ENCODE assay signal across 16 cellular contexts in genomic region chr13:20428666-20429644, GRCh38.
DNase-seq lines count a peak whose midpoint lies in the region; ATAC-seq and TF ChIP-seq lines count a peak whose summit lies in the region.
"Had no signal": no experiment of that assay in that cellular context is flagged by ENCODE, and none has a peak within 500 bp of the region (broad histone marks: within the 10 kb centered on the region; RNA-seq: fewer than 3 reads in every experiment).

No MANE protein-coding gene starts in this region.

- H3K9ac ChIP-seq in IMR-90 (ENCODE audit: low read depth, low read length) (no peak overlapping the region), mammary epithelial cell (ENCODE audit: insufficient read depth, low read length) (no peak overlapping the region)

- no peak overlapping the region for H3K4me2 ChIP-seq in IMR-90 (ENCODE audit: low read depth, low read length)
- H3K4me2 ChIP-seq in mammary epithelial cell (ENCODE audit: insufficient read depth, low read depth, low read length) = peak overlapping the region; percentile 9

- H2BK120ac ChIP-seq in IMR-90 (ENCODE audit: low read depth, low read length) = no peak overlapping the region

- no peak overlapping the region for H3K23ac ChIP-seq in IMR-90 (ENCODE audit: low read depth, low read length)

- no peak overlapping the region for H3K4ac ChIP-seq in IMR-90 (ENCODE audit: low read depth, low read length)

- peak; percentile 15 for DNase-seq in activated CD8-positive, alpha-beta T cell treated with anti-CD3 and anti-CD28 coated beads for 36 hours
- DNase-seq in activated CD8-positive, alpha-beta T cell treated with anti-CD3 and anti-CD28 coated beads, Interleukin-2, amount 10 ng/mL, durations not matched to agents 7 days and 5 days = no peak
- peak; percentile 61 for DNase-seq in IMR-90
- peak; percentile 84 for DNase-seq in mammary epithelial cell
- peak in 1 of 3 donors; percentile 67 for DNase-seq in right lobe of liver
- no peak for DNase-seq in SIG-M5 treated with dmso at 0.1 percent for 504 hours (lab: John Stamatoyannopoulos, UW; ENCODE audit: unreplicated experiment)
- DNase-seq: endodermal cell, KBM-7, lower lobe of right lung, NCI-H1092 treated with DMSO at 0.1 percent for 48 hours, NCI-H2171, T-helper 1 cell had no signal

- dilution Hi-C loops in IMR-90 (cut with HindIII; ENCODE audit: low sequenced_read_pairs, unreplicated experiment) (no loop called here), mammary epithelial cell (cut with HindIII; ENCODE audit: low sequenced_read_pairs) (no loop called here)

- ATAC-seq in activated CD8-positive, alpha-beta T cell treated with anti-CD3 and anti-CD28 coated beads for 36 hours = peak; percentile 38
- ATAC-seq in activated CD8-positive, alpha-beta T cell treated with anti-CD3 and anti-CD28 coated beads, Interleukin-2, amount 10 ng/mL, durations not matched to agents 7 days and 5 days = no peak
- ATAC-seq in IMR-90 (ENCODE audit: low read depth) = no peak
- ATAC-seq in right lobe of liver = peak; percentile 13 to 66 (median 20)
- ATAC-seq in activated CD4-positive, CD25-positive, alpha-beta regulatory T cell treated with anti-CD3 and anti-CD28 coated beads, Interleukin-2, amount 50 U/mL, for 24 hours = no peak
- no peak for ATAC-seq in GM18861 (IDR thresholded peaks at IDR 0.05; ENCODE audit: unreplicated experiment)
- ATAC-seq: lower lobe of right lung; stimulated activated effector memory CD8-positive, alpha-beta T cell treated with anti-CD3 and anti-CD28 coated beads, Interleukin-12 subunit alpha, Interleukin-12 subunit beta, amount 100 ng/mL, for 72 hours had no signal

- in situ Hi-C loops in IMR-90 (cut with MboI; ENCODE audit: low sequenced_read_pairs) (no loop called here), mammary epithelial cell (cut with MboI; ENCODE audit: low sequenced_read_pairs in 2 of 2) (no loop called here)

- H3K27me3 ChIP-seq in IMR-90 (ENCODE audit: control insufficient read depth, insufficient read depth, low read length) (peaks cover 9% of the 10 kb centered on the region), mammary epithelial cell (ENCODE audit: insufficient read depth, low read length) (no peaks in the 10 kb centered on the region), right lobe of liver (no peaks in the 10 kb centered on the region)

- H3K9me3 ChIP-seq in IMR-90 (ENCODE audit: control insufficient read depth, insufficient read depth, low read length) (no peaks in the 10 kb centered on the region), mammary epithelial cell (replicated peaks; ENCODE audit: insufficient read depth, low read length) (no peaks in the 10 kb centered on the region), right lobe of liver (no peaks in the 10 kb centered on the region)
- H3K9me3 ChIP-seq: lower lobe of right lung had no signal

- 86% methylated on average over 7 of the region's 11 CpGs; no CpG with 5 or more reads in 1 of the 2 experiments for WGBS in IMR-90 (ENCODE audit: extremely low coverage in 2 of 2, insufficient read length in 1 of 2), 2 experiments
- WGBS in mammary epithelial cell (ENCODE audit: low coverage, missing lambda C conversion rate) = 82% methylated on average over 7 of the region's 11 CpGs
- WGBS in right lobe of liver (ENCODE audit: insufficient coverage, low coverage, low lambda C conversion rate, missing lambda C conversion rate) = 61% methylated on average over 3 of the region's 11 CpGs

- H3K4me3 ChIP-seq in IMR-90 (ENCODE audit: insufficient read depth, low read depth, low read length) (no peak overlapping the region), mammary epithelial cell (replicated peaks in 1 of 3; ENCODE audit: insufficient read depth in 1 of 3, low read depth in 2 of 3, low read length in 3 of 3) (no peak overlapping the region), right lobe of liver (no peak overlapping the region)
- H3K4me3 ChIP-seq: lower lobe of right lung had no signal

- POLR2A ChIA-PET in activated CD8-positive, alpha-beta T cell treated with anti-CD3 and anti-CD28 coated beads for 36 hours (lab: Charles Lee) = no interaction called here
- POLR2A ChIA-PET in activated CD8-positive, alpha-beta T cell treated with anti-CD3 and anti-CD28 coated beads, Interleukin-2, amount 10 ng/mL, durations not matched to agents 7 days and 5 days (lab: Charles Lee) = no interaction called here
- POLR2A ChIA-PET in IMR-90 (lab: Charles Lee; ENCODE audit: unreplicated experiment) = no interaction called here

- intact Hi-C loops in activated CD8-positive, alpha-beta T cell treated with anti-CD3 and anti-CD28 coated beads for 36 hours (cut with micrococcal nuclease) = no loop called here
- intact Hi-C loops in IMR-90 (cut with micrococcal nuclease) (no loop called here), mammary epithelial cell (cut with micrococcal nuclease) (no loop called here), right lobe of liver (cut with DNase I) (no loop called here)

- H2AFZ ChIP-seq in IMR-90 (replicated peaks; ENCODE audit: low read length, poor library complexity) (no peak overlapping the region), mammary epithelial cell (ENCODE audit: low read depth, low read length) (no peak overlapping the region)

- H2BK20ac ChIP-seq in IMR-90 (ENCODE audit: low read depth, low read length) = no peak overlapping the region

- TF ChIP-seq RAD21 in IMR-90 (IDR thresholded peaks at IDR 0.05; ENCODE audit: low read length) = no peak

- H2AK9ac ChIP-seq in IMR-90 (replicated peaks; ENCODE audit: low read depth, low read length, poor library complexity) = no peak overlapping the region

- H2BK15ac ChIP-seq in IMR-90 (ENCODE audit: low read depth, low read length) = no peak overlapping the region

- H4K91ac ChIP-seq in IMR-90 (ENCODE audit: insufficient read depth, low read depth, low read length) = no peak overlapping the region

- BruUV-seq in IMR-90 (replicated peaks; lab: Mats Ljungman, UMichigan) (no TSS peak), mammary epithelial cell (replicated peaks; lab: Mats Ljungman, UMichigan) (no TSS peak)

- no peak overlapping the region for H3K4me3 Mint-ChIP-seq in activated CD8-positive, alpha-beta T cell treated with anti-CD3 and anti-CD28 coated beads for 36 hours
- H3K4me3 Mint-ChIP-seq in activated CD8-positive, alpha-beta T cell treated with anti-CD3 and anti-CD28 coated beads, Interleukin-2, amount 10 ng/mL, durations not matched to agents 7 days and 5 days = no peak overlapping the region
- H3K4me3 Mint-ChIP-seq: endodermal cell; stimulated activated effector memory CD8-positive, alpha-beta T cell treated with anti-CD3 and anti-CD28 coated beads, Interleukin-12 subunit alpha, Interleukin-12 subunit beta, amount 100 ng/mL, for 72 hours had no signal

- no peak overlapping the region for H2AK5ac ChIP-seq in IMR-90 (ENCODE audit: low read depth, low read length)

- no peaks in the 10 kb centered on the region for H3K79me1 ChIP-seq in IMR-90 (ENCODE audit: low read depth in 1 of 2, low read length in 2 of 2)

- no peak overlapping the region for H4K8ac ChIP-seq in IMR-90 (ENCODE audit: low read depth in 2 of 2, low read length in 2 of 2)

- peaks cover 7% of the 10 kb centered on the region for H3K36me3 Mint-ChIP-seq in activated CD8-positive, alpha-beta T cell treated with anti-CD3 and anti-CD28 coated beads for 36 hours (ENCODE audit: low read depth)
- H3K36me3 Mint-ChIP-seq in activated CD8-positive, alpha-beta T cell treated with anti-CD3 and anti-CD28 coated beads, Interleukin-2, amount 10 ng/mL, durations not matched to agents 7 days and 5 days (ENCODE audit: low read depth) = peaks cover 11% of the 10 kb centered on the region
- H3K36me3 Mint-ChIP-seq: stimulated activated effector memory CD8-positive, alpha-beta T cell treated with anti-CD3 and anti-CD28 coated beads, Interleukin-12 subunit alpha, Interleukin-12 subunit beta, amount 100 ng/mL, for 72 hours had no signal

- H3K4me1 ChIP-seq in IMR-90 (ENCODE audit: control insufficient read depth, insufficient read depth, low read length) (no peaks in the 10 kb centered on the region), mammary epithelial cell (ENCODE audit: insufficient read depth, low read length) (peaks cover 59% of the 10 kb centered on the region), right lobe of liver (peaks cover 0 to 18% (median 0%) of the 10 kb centered on the region in 4 donors)
- H3K4me1 ChIP-seq: lower lobe of right lung had no signal

- H3K36me3 ChIP-seq in IMR-90 (ENCODE audit: control insufficient read depth, insufficient read depth, low read length) (no peaks in the 10 kb centered on the region), mammary epithelial cell (ENCODE audit: insufficient read depth, low read length) (no peaks in the 10 kb centered on the region), right lobe of liver (peaks cover 0 to 42% (median 19%) of the 10 kb centered on the region in 4 donors)

- H3K9me1 ChIP-seq in IMR-90 (ENCODE audit: insufficient read depth, low read length) = no peaks in the 10 kb centered on the region

- no peaks in the 10 kb centered on the region for H3K79me2 ChIP-seq in mammary epithelial cell (ENCODE audit: insufficient read depth, low read length)

- CTCF ChIA-PET in activated CD8-positive, alpha-beta T cell treated with anti-CD3 and anti-CD28 coated beads for 36 hours (lab: Charles Lee) = no interaction called here
- CTCF ChIA-PET in activated CD8-positive, alpha-beta T cell treated with anti-CD3 and anti-CD28 coated beads, Interleukin-2, amount 10 ng/mL, durations not matched to agents 7 days and 5 days (lab: Charles Lee) = no interaction called here
- CTCF ChIA-PET in IMR-90 (lab: Yijun Ruan, JAX) (no interaction called here), mammary epithelial cell (lab: Charles Lee; ENCODE audit: low non-redundant PET) (no interaction called here)

- H2BK5ac ChIP-seq in IMR-90 (ENCODE audit: low read depth, low read length, poor library complexity, severe bottlenecking) = no peak overlapping the region

- H4K5ac ChIP-seq in IMR-90 (ENCODE audit: low read depth, low read length) = no peak overlapping the region

- H4K20me1 ChIP-seq in IMR-90 (ENCODE audit: insufficient read depth, low read length) (no peaks in the 10 kb centered on the region), mammary epithelial cell (ENCODE audit: insufficient read depth, low read length) (no peaks in the 10 kb centered on the region)

- TF ChIP-seq CTCF in activated CD8-positive, alpha-beta T cell treated with anti-CD3 and anti-CD28 coated beads for 36 hours (IDR thresholded peaks at IDR 0.05) = no peak
- TF ChIP-seq CTCF in IMR-90 (conservative IDR thresholded peaks at IDR 0.05; ENCODE audit: low read depth, low read length) = no peak
- no peak for TF ChIP-seq CTCF in mammary epithelial cell (conservative IDR thresholded peaks at IDR 0.05 in 1 of 2, IDR thresholded peaks at IDR 0.05 in 1 of 2; ENCODE audit: extremely low read depth in 1 of 2, insufficient read depth in 1 of 2, low read depth in 1 of 2, low read length in 2 of 2)
- TF ChIP-seq CTCF in right lobe of liver (IDR thresholded peaks at IDR 0.05) = no peak

- H3K27me3 Mint-ChIP-seq in activated CD8-positive, alpha-beta T cell treated with anti-CD3 and anti-CD28 coated beads for 36 hours = no peaks in the 10 kb centered on the region
- H3K27me3 Mint-ChIP-seq in activated CD8-positive, alpha-beta T cell treated with anti-CD3 and anti-CD28 coated beads, Interleukin-2, amount 10 ng/mL, durations not matched to agents 7 days and 5 days (ENCODE audit: low read depth) = no peaks in the 10 kb centered on the region

- no peak overlapping the region for H3K18ac ChIP-seq in IMR-90 (ENCODE audit: low read depth, low read length)

- TF ChIP-seq POLR2A in IMR-90 (IDR thresholded peaks at IDR 0.05; ENCODE audit: low read depth, low read length) (no peak), right lobe of liver (IDR thresholded peaks at IDR 0.05) (no peak)

- H3K4me1 Mint-ChIP-seq in activated CD8-positive, alpha-beta T cell treated with anti-CD3 and anti-CD28 coated beads for 36 hours (ENCODE audit: low read depth) = peaks cover 32% of the 10 kb centered on the region
- H3K4me1 Mint-ChIP-seq in activated CD8-positive, alpha-beta T cell treated with anti-CD3 and anti-CD28 coated beads, Interleukin-2, amount 10 ng/mL, durations not matched to agents 7 days and 5 days (ENCODE audit: low read depth) = peaks cover 14% of the 10 kb centered on the region
- H3K4me1 Mint-ChIP-seq: endodermal cell had no signal

- no peak overlapping the region for H3K56ac ChIP-seq in IMR-90 (ENCODE audit: extremely low read depth, insufficient read depth, low read length)

- H3K27ac Mint-ChIP-seq in activated CD8-positive, alpha-beta T cell treated with anti-CD3 and anti-CD28 coated beads for 36 hours = peak overlapping the region; percentile 17
- H3K27ac Mint-ChIP-seq in activated CD8-positive, alpha-beta T cell treated with anti-CD3 and anti-CD28 coated beads, Interleukin-2, amount 10 ng/mL, durations not matched to agents 7 days and 5 days = no peak overlapping the region
- H3K27ac Mint-ChIP-seq: endodermal cell; stimulated activated effector memory CD8-positive, alpha-beta T cell treated with anti-CD3 and anti-CD28 coated beads, Interleukin-12 subunit alpha, Interleukin-12 subunit beta, amount 100 ng/mL, for 72 hours had no signal

- H3K27ac ChIP-seq in IMR-90 (ENCODE audit: insufficient read depth, low read length) = no peak overlapping the region
- no peak overlapping the region for H3K27ac ChIP-seq in mammary epithelial cell (ENCODE audit: insufficient read depth, low read depth, low read length)
- no peak overlapping the region for H3K27ac ChIP-seq in right lobe of liver
- H3K27ac ChIP-seq: HL-60, lower lobe of right lung had no signal

- H3K9me3 Mint-ChIP-seq in activated CD8-positive, alpha-beta T cell treated with anti-CD3 and anti-CD28 coated beads for 36 hours = no peaks in the 10 kb centered on the region
- H3K9me3 Mint-ChIP-seq in activated CD8-positive, alpha-beta T cell treated with anti-CD3 and anti-CD28 coated beads, Interleukin-2, amount 10 ng/mL, durations not matched to agents 7 days and 5 days (ENCODE audit: insufficient read depth) = no peaks in the 10 kb centered on the region
- H3K9me3 Mint-ChIP-seq: endodermal cell; stimulated activated effector memory CD8-positive, alpha-beta T cell treated with anti-CD3 and anti-CD28 coated beads, Interleukin-12 subunit alpha, Interleukin-12 subunit beta, amount 100 ng/mL, for 72 hours had no signal

- H3K14ac ChIP-seq in IMR-90 (replicated peaks; ENCODE audit: low read depth, low read length) = no peak overlapping the region

Comparison
In these comparisons a context has a peak if more than half of its experiments do, and no peak if none do; other contexts are left out.
1. ATAC-seq: peak in activated CD8-positive, alpha-beta T cell treated with anti-CD3 and anti-CD28 coated beads for 36 hours (single experiment) and right lobe of liver (4 of 4); none in activated CD8-positive, alpha-beta T cell treated with anti-CD3 and anti-CD28 coated beads, Interleukin-2, amount 10 ng/mL, durations not matched to agents 7 days and 5 days (single experiment), IMR-90 (single experiment), activated CD4-positive, CD25-positive, alpha-beta regulatory T cell treated with anti-CD3 and anti-CD28 coated beads, Interleukin-2, amount 50 U/mL, for 24 hours (0 of 2) and GM18861 (single experiment).
2. DNase-seq: peak in activated CD8-positive, alpha-beta T cell treated with anti-CD3 and anti-CD28 coated beads for 36 hours (single experiment), IMR-90 (single experiment) and mammary epithelial cell (single experiment); none in activated CD8-positive, alpha-beta T cell treated with anti-CD3 and anti-CD28 coated beads, Interleukin-2, amount 10 ng/mL, durations not matched to agents 7 days and 5 days (single experiment) and SIG-M5 treated with dmso at 0.1 percent for 504 hours (single experiment).